ENCODE assay signal across 16 cellular contexts in genomic region chr2:128625966-128626757, GRCh38.
"Had no signal": no experiment of that assay in that cellular context is flagged by ENCODE, and none has a peak within 500 bp of the region (broad histone marks: within the 10 kb centered on the region; RNA-seq: fewer than 3 reads in every experiment).

No MANE protein-coding gene starts in this region.

- DNase-seq: activated CD4-positive, alpha-beta memory T cell treated with anti-CD3 and anti-CD28 coated beads, Interleukin-2, amount 10 ng/mL, durations not matched to agents 7 days and 5 days; activated CD4-positive, alpha-beta T cell treated with anti-CD3 and anti-CD28 coated beads for 4 hours; activated naive CD4-positive, alpha-beta T cell treated with anti-CD3 and anti-CD28 coated beads, Interleukin-2, amount 50 U/mL, for 16 hours; activated T-cell treated with anti-CD3 and anti-CD28 coated beads, Interleukin-2, amount 50 U/mL, for 24 hours; effector CD4-positive, alpha-beta T cell; esophagus squamous epithelium; hippocampal formation; small intestine; stimulated activated CD4-positive, alpha-beta T cell treated with anti-CD3 and anti-CD28 coated beads, Interleukin-4, amount 100 ng/mL, for 4 hours; stimulated activated CD8-positive, alpha-beta memory T cell treated with anti-CD3 and anti-CD28 coated beads, Interleukin-4, amount 100 ng/mL, for 48 hours; stimulated activated naive CD8-positive, alpha-beta T cell treated with anti-CD3 and anti-CD28 coated beads, Interleukin-15, Interleukin-2, amounts not matched to agents 100 U/mL and 50 U/mL, for 24 hours; T-helper 17 cell; trophoblast cell had no signal

- H3K27me3 ChIP-seq: esophagus squamous epithelium, neutrophil, right atrium auricular region had no signal

- H3K4me3 ChIP-seq: coronary artery, esophagus squamous epithelium, right atrium auricular region had no signal

- H3K4me1 ChIP-seq: esophagus squamous epithelium, right atrium auricular region had no signal

- H3K27ac ChIP-seq: coronary artery, esophagus squamous epithelium, neutrophil, right atrium auricular region had no signal

- H3K27ac Mint-ChIP-seq: activated CD4-positive, alpha-beta memory T cell treated with anti-CD3 and anti-CD28 coated beads, Interleukin-2, amount 10 ng/mL, durations not matched to agents 7 days and 5 days; activated T-cell treated with anti-CD3 and anti-CD28 coated beads, Interleukin-2, amount 50 U/mL, for 24 hours; T-helper 17 cell had no signal

- H3K4me3 Mint-ChIP-seq: activated CD4-positive, alpha-beta memory T cell treated with anti-CD3 and anti-CD28 coated beads, Interleukin-2, amount 10 ng/mL, durations not matched to agents 7 days and 5 days; activated T-cell treated with anti-CD3 and anti-CD28 coated beads, Interleukin-2, amount 50 U/mL, for 24 hours; T-helper 17 cell had no signal

- H3K36me3 ChIP-seq: esophagus squamous epithelium, neutrophil, right atrium auricular region had no signal

- H3K9me3 ChIP-seq: esophagus squamous epithelium, neutrophil, right atrium auricular region had no signal

- H3K9me3 Mint-ChIP-seq: activated CD4-positive, alpha-beta memory T cell treated with anti-CD3 and anti-CD28 coated beads, Interleukin-2, amount 10 ng/mL, durations not matched to agents 7 days and 5 days; activated T-cell treated with anti-CD3 and anti-CD28 coated beads, Interleukin-2, amount 50 U/mL, for 24 hours had no signal

- ATAC-seq: stimulated activated naive CD8-positive, alpha-beta T cell treated with anti-CD3 and anti-CD28 coated beads, Interleukin-15, Interleukin-2, amounts not matched to agents 100 U/mL and 50 U/mL, for 24 hours; T-helper 17 cell had no signal
